Comparison of ENCODE assay signal across 8 cellular contexts in genomic region chr2:127086800-127087737, GRCh38. TPM values are rescaled to one million over a fixed set of nuclear protein-coding genes. Genes with fewer than 3 reads are reported as not detected.
DNase-seq lines count a peak whose midpoint lies in the region; ATAC-seq and TF ChIP-seq lines count a peak whose summit lies in the region.

No MANE protein-coding gene starts in this region.

- H3K27me3 ChIP-seq in esophagus (ENCODE audit: control insufficient read depth in 1 of 2, insufficient read depth in 2 of 2, low read length in 2 of 2) = no peaks in the 10 kb centered on the region

- TF ChIP-seq CTCF in neural crest cell (conservative IDR thresholded peaks at IDR 0.05) = no peak

- no peaks in the 10 kb centered on the region for H3K9me3 ChIP-seq in esophagus (ENCODE audit: control insufficient read depth in 2 of 2, insufficient read depth in 1 of 2, low read depth in 1 of 2, low read length in 1 of 2)

- peak overlapping the region; percentile 72 for H3K4me3 Mint-ChIP-seq in neural crest cell

- H3K27ac Mint-ChIP-seq in neural crest cell (ENCODE audit: unreplicated experiment) = peak overlapping the region; percentile 92

- H3K4me3 ChIP-seq in esophagus (ENCODE audit: low read depth in 1 of 2, low read length in 2 of 2) = no peak overlapping the region

- no peaks in the 10 kb centered on the region for H3K27me3 Mint-ChIP-seq in neural crest cell (ENCODE audit: low read depth)

- peak overlapping the region; percentile 40 to 65 for H3K27ac ChIP-seq in esophagus (ENCODE audit: low read depth in 2 of 2, low read length in 1 of 2)

- H3K4me1 Mint-ChIP-seq in neural crest cell = peaks cover 57% of the 10 kb centered on the region

- ATAC-seq in GM18511 (IDR thresholded peaks at IDR 0.05; ENCODE audit: unreplicated experiment) (peak; percentile 73), HG02840 (IDR thresholded peaks at IDR 0.05; ENCODE audit: low FRiP score, unreplicated experiment) (peak; percentile 64)

- H3K9me3 Mint-ChIP-seq in neural crest cell = no peaks in the 10 kb centered on the region

- no peaks in the 10 kb centered on the region for H3K36me3 Mint-ChIP-seq in neural crest cell (ENCODE audit: low read depth)

- 53 to 54% methylated on average over 26 of the region's 26 CpGs for WGBS in esophagus, 2 donors

- peaks cover 5 to 10% of the 10 kb centered on the region in 2 donors for H3K4me1 ChIP-seq in esophagus (ENCODE audit: control insufficient read depth in 2 of 2, insufficient read depth in 2 of 2, low read length in 1 of 2)

- no peaks in the 10 kb centered on the region for H3K36me3 ChIP-seq in esophagus (ENCODE audit: control insufficient read depth in 2 of 2, insufficient read depth in 2 of 2, low read length in 1 of 2)

- DNase-seq in OCI-M1 (lab: John Stamatoyannopoulos, UW) (peak; percentile 75), neural crest cell (ENCODE audit: low read depth, low spot score) (peak; percentile 65), NCI-H526 (lab: John Stamatoyannopoulos, UW) (no peak), NCI-H526 treated with DMSO at 0.1 percent for 48 hours (lab: John Stamatoyannopoulos, UW) (no peak)
- DNase-seq in activated CD4-positive, alpha-beta T cell treated with anti-CD3 and anti-CD28 coated beads for 4 hours = no peak

RNA-seq across cellular contexts. Expression of gene BIN1, which starts 19.9 kb away (rescaled TPM):
- 1 to 10 TPM; 4.6 to 7.9 TPM for polyA plus RNA-seq in esophagus
- total RNA-seq in neural crest cell = 67.7 and 69.9 TPM in 2 replicates

Comparison
In these comparisons a context has a peak if more than half of its experiments do, and no peak if none do; other contexts are left out.
1. DNase-seq: peak in OCI-M1 (single experiment) and neural crest cell (single experiment); none in NCI-H526 (0 of 2), activated CD4-positive, alpha-beta T cell treated with anti-CD3 and anti-CD28 coated beads for 4 hours (0 of 2) and NCI-H526 treated with DMSO at 0.1 percent for 48 hours (single experiment).